Comparison of ENCODE assay signal across 2 cellular contexts in genomic region chr14:21215130-21215878, GRCh38.
A peak's percentile ranks its signal among the peaks of the same experiment; 100 is the strongest.
TF ChIP-seq lines count a peak whose summit lies in the region.

No MANE protein-coding gene starts in this region.

TF ChIP-seq in HepG2, 621 proteins besides CTCF, POLR2A, EP300 and RAD21:
- TF ChIP-seq POLR2G (IDR thresholded peaks at IDR 0.05; ENCODE audit: low read depth, low read length) (0 out of 2 replicates have a peak, but pooled peaks have one; percentile 2), ZFP41 (CRISPR knock-in tag; IDR thresholded peaks at IDR 0.05; ENCODE audit: borderline replicate concordance) (no peak), ZNF20 (CRISPR knock-in tag; IDR thresholded peaks at IDR 0.05) (0 out of 2 replicates have a peak, but pooled peaks have one; percentile 39)
TF ChIP-seq in HepG2: peak in this region for 2.

TF ChIP-seq in SK-N-SH treated with all-trans-retinoic acid at 6 μM for 48 hours, 23 proteins besides CTCF, POLR2A, EP300 and RAD21:
- no peak for TF ChIP-seq SNAI2 (CRISPR knock-in tag; IDR thresholded peaks at IDR 0.05)
- TF ChIP-seq PPARA (CRISPR knock-in tag; IDR thresholded peaks at IDR 0.05; ENCODE audit: borderline replicate concordance) = no peak
- TF ChIP-seq ZC3H10 (CRISPR knock-in tag; IDR thresholded peaks at IDR 0.05) = no peak
- TF ChIP-seq ZFP30 (CRISPR knock-in tag; IDR thresholded peaks at IDR 0.05) = no peak
- TF ChIP-seq PATZ1 (CRISPR knock-in tag; IDR thresholded peaks at IDR 0.05; ENCODE audit: borderline replicate concordance) = no peak
- no peak for TF ChIP-seq ARNTL (CRISPR knock-in tag; IDR thresholded peaks at IDR 0.05; ENCODE audit: borderline replicate concordance, low read depth)
- TF ChIP-seq TCF4 (CRISPR knock-in tag; IDR thresholded peaks at IDR 0.05; ENCODE audit: borderline replicate concordance) = no peak
- TF ChIP-seq GLIS3 (CRISPR knock-in tag; IDR thresholded peaks at IDR 0.05) = no peak
- TF ChIP-seq, protein P1, sequence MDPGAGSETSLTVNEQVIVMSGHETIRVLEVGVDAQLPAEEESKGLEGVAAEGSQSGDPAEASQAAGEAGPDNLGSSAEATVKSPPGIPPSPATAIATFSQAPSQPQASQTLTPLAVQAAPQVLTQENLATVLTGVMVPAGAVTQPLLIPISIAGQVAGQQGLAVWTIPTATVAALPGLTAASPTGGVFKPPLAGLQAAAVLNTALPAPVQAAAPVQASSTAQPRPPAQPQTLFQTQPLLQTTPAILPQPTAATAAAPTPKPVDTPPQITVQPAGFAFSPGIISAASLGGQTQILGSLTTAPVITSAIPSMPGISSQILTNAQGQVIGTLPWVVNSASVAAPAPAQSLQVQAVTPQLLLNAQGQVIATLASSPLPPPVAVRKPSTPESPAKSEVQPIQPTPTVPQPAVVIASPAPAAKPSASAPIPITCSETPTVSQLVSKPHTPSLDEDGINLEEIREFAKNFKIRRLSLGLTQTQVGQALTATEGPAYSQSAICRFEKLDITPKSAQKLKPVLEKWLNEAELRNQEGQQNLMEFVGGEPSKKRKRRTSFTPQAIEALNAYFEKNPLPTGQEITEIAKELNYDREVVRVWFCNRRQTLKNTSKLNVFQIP (CRISPR knock-in tag; IDR thresholded peaks at IDR 0.05; ENCODE audit: borderline replicate concordance, low read depth) = no peak
- TF ChIP-seq ZNF70 (CRISPR knock-in tag; IDR thresholded peaks at IDR 0.05) = no peak
- TF ChIP-seq, protein P2, sequence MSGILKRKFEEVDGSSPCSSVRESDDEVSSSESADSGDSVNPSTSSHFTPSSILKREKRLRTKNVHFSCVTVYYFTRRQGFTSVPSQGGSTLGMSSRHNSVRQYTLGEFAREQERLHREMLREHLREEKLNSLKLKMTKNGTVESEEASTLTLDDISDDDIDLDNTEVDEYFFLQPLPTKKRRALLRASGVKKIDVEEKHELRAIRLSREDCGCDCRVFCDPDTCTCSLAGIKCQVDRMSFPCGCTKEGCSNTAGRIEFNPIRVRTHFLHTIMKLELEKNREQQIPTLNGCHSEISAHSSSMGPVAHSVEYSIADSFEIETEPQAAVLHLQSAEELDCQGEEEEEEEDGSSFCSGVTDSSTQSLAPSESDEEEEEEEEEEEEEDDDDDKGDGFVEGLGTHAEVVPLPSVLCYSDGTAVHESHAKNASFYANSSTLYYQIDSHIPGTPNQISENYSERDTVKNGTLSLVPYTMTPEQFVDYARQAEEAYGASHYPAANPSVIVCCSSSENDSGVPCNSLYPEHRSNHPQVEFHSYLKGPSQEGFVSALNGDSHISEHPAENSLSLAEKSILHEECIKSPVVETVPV (CRISPR knock-in tag; IDR thresholded peaks at IDR 0.05) = no peak
- TF ChIP-seq ESRRG (CRISPR knock-in tag; IDR thresholded peaks at IDR 0.05) = no peak
- TF ChIP-seq ZNF8 (CRISPR knock-in tag; IDR thresholded peaks at IDR 0.05) = no peak
- no peak for TF ChIP-seq ZFP3 (CRISPR knock-in tag; IDR thresholded peaks at IDR 0.05)
- no peak for TF ChIP-seq ZNF565 (CRISPR knock-in tag; conservative IDR thresholded peaks at IDR 0.05; ENCODE audit: low read depth)
- TF ChIP-seq RARB (CRISPR knock-in tag; IDR thresholded peaks at IDR 0.05) = no peak
- no peak for TF ChIP-seq CREB5 (CRISPR knock-in tag; IDR thresholded peaks at IDR 0.05; ENCODE audit: low read depth)
- TF ChIP-seq CSDC2 (CRISPR knock-in tag; IDR thresholded peaks at IDR 0.05) = no peak
- TF ChIP-seq, protein P3, sequence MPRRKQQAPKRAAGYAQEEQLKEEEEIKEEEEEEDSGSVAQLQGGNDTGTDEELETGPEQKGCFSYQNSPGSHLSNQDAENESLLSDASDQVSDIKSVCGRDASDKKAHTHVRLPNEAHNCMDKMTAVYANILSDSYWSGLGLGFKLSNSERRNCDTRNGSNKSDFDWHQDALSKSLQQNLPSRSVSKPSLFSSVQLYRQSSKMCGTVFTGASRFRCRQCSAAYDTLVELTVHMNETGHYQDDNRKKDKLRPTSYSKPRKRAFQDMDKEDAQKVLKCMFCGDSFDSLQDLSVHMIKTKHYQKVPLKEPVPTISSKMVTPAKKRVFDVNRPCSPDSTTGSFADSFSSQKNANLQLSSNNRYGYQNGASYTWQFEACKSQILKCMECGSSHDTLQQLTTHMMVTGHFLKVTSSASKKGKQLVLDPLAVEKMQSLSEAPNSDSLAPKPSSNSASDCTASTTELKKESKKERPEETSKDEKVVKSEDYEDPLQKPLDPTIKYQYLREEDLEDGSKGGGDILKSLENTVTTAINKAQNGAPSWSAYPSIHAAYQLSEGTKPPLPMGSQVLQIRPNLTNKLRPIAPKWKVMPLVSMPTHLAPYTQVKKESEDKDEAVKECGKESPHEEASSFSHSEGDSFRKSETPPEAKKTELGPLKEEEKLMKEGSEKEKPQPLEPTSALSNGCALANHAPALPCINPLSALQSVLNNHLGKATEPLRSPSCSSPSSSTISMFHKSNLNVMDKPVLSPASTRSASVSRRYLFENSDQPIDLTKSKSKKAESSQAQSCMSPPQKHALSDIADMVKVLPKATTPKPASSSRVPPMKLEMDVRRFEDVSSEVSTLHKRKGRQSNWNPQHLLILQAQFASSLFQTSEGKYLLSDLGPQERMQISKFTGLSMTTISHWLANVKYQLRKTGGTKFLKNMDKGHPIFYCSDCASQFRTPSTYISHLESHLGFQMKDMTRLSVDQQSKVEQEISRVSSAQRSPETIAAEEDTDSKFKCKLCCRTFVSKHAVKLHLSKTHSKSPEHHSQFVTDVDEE (CRISPR knock-in tag; IDR thresholded peaks at IDR 0.05) = no peak
- no peak for TF ChIP-seq BACH2 (CRISPR knock-in tag; IDR thresholded peaks at IDR 0.05; ENCODE audit: borderline replicate concordance)
